In the genomic region with DNA sequence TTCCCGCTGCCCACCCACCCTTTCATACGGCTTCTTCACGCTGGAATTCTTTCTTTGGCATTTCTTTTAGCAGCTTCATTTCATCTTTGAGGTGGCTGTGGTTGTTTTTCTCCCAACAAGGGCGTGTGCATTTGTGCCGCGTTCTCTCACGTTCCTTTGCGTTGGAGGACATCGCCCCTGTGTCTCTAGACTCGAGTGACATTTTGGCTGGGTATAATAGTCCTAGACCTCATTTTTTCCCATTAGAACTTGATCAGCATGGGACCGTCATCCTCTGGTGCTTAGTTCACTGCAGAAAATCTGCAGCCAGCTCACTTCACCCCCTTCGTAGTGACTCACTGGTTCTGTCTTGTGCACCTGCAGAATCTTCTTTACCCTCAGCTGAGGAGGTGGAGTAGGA, we compare ENCODE assay signal across 39 cellular contexts. TPM values are rescaled to one million over a fixed set of nuclear protein-coding genes. Genes with fewer than 3 reads are reported as not detected.
"Had no signal": no experiment of that assay in that cellular context is flagged by ENCODE, and none has a peak within 500 bp of the region (broad histone marks: within the 10 kb centered on the region; RNA-seq: fewer than 3 reads in every experiment).

No MANE protein-coding gene starts in this region.

- H3K9ac ChIP-seq: KMS-11 had no signal

- H3K36me3 ChIP-seq: MG63 had no signal

- H3K9me3 ChIP-seq: MG63 had no signal

- H3K4me3 ChIP-seq: MG63 had no signal

- DNase-seq: Karpas-422, Kasumi-1, MG63, MM.1S, MV-4-11, NCI-H1048, NCI-H1092, NCI-H1092 treated with DMSO at 0.1 percent for 48 hours, NCI-H1105, NCI-H1105 treated with DMSO at 0.1 percent for 48 hours, NCI-H1417, NCI-H1417 treated with DMSO at 0.1 percent for 48 hours, NCI-H1436, NCI-H1436 treated with DMSO at 0.1 percent for 48 hours, NCI-H146, NCI-H1694, NCI-H1694 treated with DMSO at 0.1 percent for 48 hours, NCI-H187, NCI-H187 treated with DMSO at 0.1 percent for 48 hours, NCI-H1930, NCI-H2029, NCI-H2029 treated with DMSO at 0.1 percent for 48 hours, NCI-H2081, NCI-H2081 treated with DMSO at 0.1 percent for 48 hours, NCI-H2107, NCI-H2171, NCI-H2171 treated with DMSO at 0.1 percent for 48 hours, NCI-H2227 treated with DMSO at 0.1 percent for 48 hours, NCI-H226, NCI-H345, NCI-H446, NCI-H446 treated with DMSO at 0.1 percent for 48 hours, NCI-H510A, NCI-H510A treated with DMSO at 0.1 percent for 48 hours had no signal

- H3K4me2 ChIP-seq: KMS-11 had no signal

- H3K27ac ChIP-seq: KMS-11 had no signal

RNA-seq across cellular contexts. Expression of gene KCNT1, which starts 29.5 kb away (rescaled TPM):
- total RNA-seq: LHCN-M2, M059J, MCF 10A, NCI-H460 had no signal

RNA-seq across cellular contexts. Expression of gene SOHLH1, which starts 32.2 kb away (rescaled TPM):
- total RNA-seq: LHCN-M2, M059J, MCF 10A, NCI-H460 had no signal
